ENCODE assay signal across 19 cellular contexts in the genomic region with DNA sequence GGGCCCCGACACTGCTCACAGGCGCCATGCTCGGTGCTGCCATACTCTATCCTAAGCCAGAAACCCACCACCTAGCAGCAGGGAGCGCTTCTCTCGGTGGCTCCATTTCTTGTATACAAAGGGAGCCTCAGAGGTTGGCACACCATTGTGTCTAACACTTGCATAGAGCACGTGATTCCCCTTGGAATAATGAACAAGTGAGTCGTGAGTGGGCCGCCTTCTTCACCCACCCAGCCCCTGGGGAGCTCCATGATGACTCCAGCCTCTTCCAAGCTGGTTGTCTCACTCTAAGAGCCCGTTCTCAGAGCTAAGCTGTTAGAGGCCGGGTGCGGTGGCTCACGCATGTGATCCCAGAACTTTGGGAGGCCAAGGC.
DNase-seq lines count a peak whose midpoint lies in the region; ATAC-seq, FAIRE-seq and TF ChIP-seq lines count a peak whose summit lies in the region.
"Had no signal": no experiment of that assay in that cellular context is flagged by ENCODE, and none has a peak within 500 bp of the region (broad histone marks: within the 10 kb centered on the region; RNA-seq: fewer than 3 reads in every experiment).

No MANE protein-coding gene starts in this region.

- no peak for TF ChIP-seq CTCF in Caco-2 (IDR thresholded peaks at IDR 0.05; ENCODE audit: insufficient read depth in 1 of 2, low read depth in 1 of 2, low read length in 1 of 2, severe bottlenecking in 1 of 2, unreplicated experiment in 1 of 2)
- TF ChIP-seq CTCF in chondrocyte (IDR thresholded peaks at IDR 0.05) = no peak
- TF ChIP-seq CTCF in nephron (IDR thresholded peaks at IDR 0.05; ENCODE audit: unreplicated experiment in 3 of 3) = no peak
- TF ChIP-seq CTCF in foreskin keratinocyte (conservative IDR thresholded peaks at IDR 0.05) = no peak

- peaks cover 4% of the 10 kb centered on the region for H3K9me3 Mint-ChIP-seq in Caco-2 (ENCODE audit: unreplicated experiment)
- no peaks in the 10 kb centered on the region for H3K9me3 Mint-ChIP-seq in chondrocyte (ENCODE audit: low read depth)
- H3K9me3 Mint-ChIP-seq in nephron = peaks cover 9% of the 10 kb centered on the region
- H3K9me3 Mint-ChIP-seq: CD8-positive, alpha-beta T cell; HFFc6 had no signal

- CTCF ChIA-PET in Caco-2 (lab: Charles Lee) = interaction anchor here (0.6 kb wide), 1 partner anchor 400 kb away, joined by 6 read pairs; no protein-coding TSS in a partner anchor

- ATAC-seq in foreskin keratinocyte (no peak), HG02973 (IDR thresholded peaks at IDR 0.05; ENCODE audit: unreplicated experiment) (no peak)
- ATAC-seq: CD8-positive, alpha-beta T cell; HepG2 had no signal

- H3K9me3 ChIP-seq in BLaER1 (peaks cover 9% of the 10 kb centered on the region; the same call in 1 of the 2 replicates), Caco-2 (no peaks in the 10 kb centered on the region)

- no peaks in the 10 kb centered on the region for H4K20me1 ChIP-seq in BLaER1

- POLR2A ChIA-PET in Caco-2 (lab: Charles Lee) = no interaction called here

- no peaks in the 10 kb centered on the region for H3K27me3 ChIP-seq in BLaER1
- no peaks in the 10 kb centered on the region for H3K27me3 ChIP-seq in Caco-2 (replicated peaks; ENCODE audit: control insufficient read depth, insufficient read depth, low read length)
- no peaks in the 10 kb centered on the region for H3K27me3 ChIP-seq in foreskin keratinocyte

- H3K36me3 ChIP-seq in BLaER1 (no peaks in the 10 kb centered on the region), Caco-2 (ENCODE audit: control insufficient read depth, insufficient read depth, low read length) (no peaks in the 10 kb centered on the region)

- TF ChIP-seq POLR2A in GM12891 (IDR thresholded peaks at IDR 0.05; ENCODE audit: low read depth, low read length) = no peak

- H3K4me1 ChIP-seq in BLaER1 = peaks cover 36% of the 10 kb centered on the region
- H3K4me1 ChIP-seq in Caco-2 = peaks cover 18% of the 10 kb centered on the region
- peaks cover 27% of the 10 kb centered on the region for H3K4me1 ChIP-seq in foreskin keratinocyte

- no peak overlapping the region for H3K27ac ChIP-seq in BLaER1
- no peak overlapping the region for H3K27ac ChIP-seq in foreskin keratinocyte

- no TSS peak for BruUV-seq in Caco-2 (replicated peaks; lab: Mats Ljungman, UMichigan)

- peak overlapping the region; percentile 62; the same call in 1 of the 2 replicates for H3K4me2 ChIP-seq in BLaER1

- H3K4me3 Mint-ChIP-seq in Caco-2 (ENCODE audit: unreplicated experiment) (no peak overlapping the region), chondrocyte (ENCODE audit: unreplicated experiment) (no peak overlapping the region), nephron (no peak overlapping the region)
- H3K4me3 Mint-ChIP-seq: B cell; CD14-positive monocyte; CD8-positive, alpha-beta T cell; HFFc6 had no signal

- FAIRE-seq in GM12891 (lab: Jason Lieb, UNC) = no peak
- FAIRE-seq: A204.1, HepG2, HTR-8/SVneo had no signal

- no peak overlapping the region for H3K9ac ChIP-seq in BLaER1

- peak overlapping the region; percentile 40 for H3K27ac Mint-ChIP-seq in Caco-2 (ENCODE audit: unreplicated experiment)
- no peak overlapping the region for H3K27ac Mint-ChIP-seq in chondrocyte (ENCODE audit: unreplicated experiment)
- peak overlapping the region in 2 of 3 experiments; percentile 18 to 27 for H3K27ac Mint-ChIP-seq in nephron
- H3K27ac Mint-ChIP-seq: B cell; CD14-positive monocyte; CD8-positive, alpha-beta T cell; HFFc6 had no signal

- H3K4me3 ChIP-seq in BLaER1 (no peak overlapping the region), Caco-2 (ENCODE audit: low read depth, low read length) (no peak overlapping the region)

- intact Hi-C loops in Caco-2 (cut with micrococcal nuclease; ENCODE audit: unreplicated experiment) = no loop called here

- DNase-seq in Caco-2 = no peak
- DNase-seq in chondrocyte (ENCODE audit: low spot score) = peak; percentile 64
- no peak for DNase-seq in GM12891 (ENCODE audit: insufficient read length, low spot score)
- no peak for DNase-seq in NCI-H82 treated with DMSO at 0.1 percent for 48 hours (lab: John Stamatoyannopoulos, UW; ENCODE audit: unreplicated experiment)
- DNase-seq in foreskin keratinocyte = no peak
- DNase-seq: CD8-positive, alpha-beta T cell; COR-L47; DND-41; GDM1; HCEC 1CT; HFFc6 had no signal

- H3K27me3 Mint-ChIP-seq in Caco-2 (ENCODE audit: insufficient read depth, unreplicated experiment) (peaks cover 3% of the 10 kb centered on the region), chondrocyte (ENCODE audit: low read depth) (no peaks in the 10 kb centered on the region), nephron (ENCODE audit: low read depth) (peaks cover 23% of the 10 kb centered on the region)

- H3K4me1 Mint-ChIP-seq in Caco-2 (ENCODE audit: low read depth, unreplicated experiment) (peaks cover 13% of the 10 kb centered on the region), chondrocyte (ENCODE audit: low read depth) (peaks cover 80% of the 10 kb centered on the region), nephron (peaks cover 61% of the 10 kb centered on the region)
- H3K4me1 Mint-ChIP-seq: B cell, CD14-positive monocyte had no signal

- H3K36me3 Mint-ChIP-seq in Caco-2 (ENCODE audit: insufficient read depth, unreplicated experiment) (peaks cover 4% of the 10 kb centered on the region), chondrocyte (ENCODE audit: low read depth) (no peaks in the 10 kb centered on the region), nephron (ENCODE audit: low read depth) (no peaks in the 10 kb centered on the region)
- H3K36me3 Mint-ChIP-seq: CD14-positive monocyte; CD8-positive, alpha-beta T cell had no signal

TF ChIP-seq in GM12891, 5 proteins besides CTCF, POLR2A, EP300 and RAD21:
- no peak for TF ChIP-seq TAF1 (IDR thresholded peaks at IDR 0.05; ENCODE audit: low read depth, low read length)
- no peak for TF ChIP-seq PAX5 (IDR thresholded peaks at IDR 0.05; ENCODE audit: insufficient read depth, low read length, severe bottlenecking)
- TF ChIP-seq SPI1 (IDR thresholded peaks at IDR 0.05; ENCODE audit: low read depth, low read length) = no peak
TF ChIP-seq in GM12891: peak in this region for 0.
